ENCODE assay signal across 15 cellular contexts in genomic region chr7:151686016-151686766, GRCh38.
DNase-seq lines count a peak whose midpoint lies in the region; ATAC-seq and TF ChIP-seq lines count a peak whose summit lies in the region.
"Had no signal": no experiment of that assay in that cellular context is flagged by ENCODE, and none has a peak within 500 bp of the region (broad histone marks: within the 10 kb centered on the region; RNA-seq: fewer than 3 reads in every experiment).

No MANE protein-coding gene starts in this region.

- DNase-seq in Right ventricle myocardium inferior (ENCODE audit: missing footprints), result no peak
- no peak for DNase-seq in left cardiac atrium
- no peak for DNase-seq in osteocyte (ENCODE audit: extremely low spot score, unreplicated experiment)
- no peak for DNase-seq in vagina (ENCODE audit: extremely low spot score in 2 of 2)
- DNase-seq in NCI-H526 treated with DMSO at 0.1 percent for 48 hours (lab: John Stamatoyannopoulos, UW), result no peak
- DNase-seq in hepatic stellate cell (ENCODE audit: low spot score), result no peak
- no peak for DNase-seq in naive thymus-derived CD4-positive, alpha-beta T cell
- DNase-seq: ACHN; activated CD4-positive, alpha-beta T cell treated with anti-CD3 and anti-CD28 coated beads, Interleukin-2, amount 50 U/mL, for 48 hours; anterior cingulate cortex; CD8-positive, alpha-beta memory T cell; NCI-H1092 treated with DMSO at 0.1 percent for 48 hours; stimulated activated CD4-positive, alpha-beta T cell treated with anti-CD3 and anti-CD28 coated beads, Interleukin-4, amount 100 ng/mL, for 1 hour had no signal

- TF ChIP-seq CTCF in gastroesophageal sphincter (IDR thresholded peaks at IDR 0.05) (no peak), osteocyte (IDR thresholded peaks at IDR 0.05) (no peak), vagina (IDR thresholded peaks at IDR 0.05) (no peak)

- peaks cover 38% of the 10 kb centered on the region for H3K4me1 Mint-ChIP-seq in osteocyte (ENCODE audit: unreplicated experiment)
- H3K4me1 Mint-ChIP-seq in naive thymus-derived CD4-positive, alpha-beta T cell, result peaks cover 0 to 15% (median 12%) of the 10 kb centered on the region in 7 donors

- WGBS in gastroesophageal sphincter (ENCODE audit: low coverage in 1 of 2), 2 donors, result 65 to 73% methylated on average over 6 to 7 of the region's 13 CpGs

- POLR2A ChIA-PET in naive thymus-derived CD4-positive, alpha-beta T cell (lab: Charles Lee), result no interaction called here

- ATAC-seq in Right ventricle myocardium inferior, result peak; percentile 26
- no peak for ATAC-seq in left cardiac atrium
- ATAC-seq in gastroesophageal sphincter, result no peak
- no peak for ATAC-seq in naive thymus-derived CD4-positive, alpha-beta T cell

- no peaks in the 10 kb centered on the region for H3K27me3 Mint-ChIP-seq in osteocyte (ENCODE audit: unreplicated experiment)
- H3K27me3 Mint-ChIP-seq in naive thymus-derived CD4-positive, alpha-beta T cell, result no peaks in the 10 kb centered on the region

- H3K4me3 Mint-ChIP-seq in osteocyte (ENCODE audit: unreplicated experiment), result no peak overlapping the region
- no peak overlapping the region for H3K4me3 Mint-ChIP-seq in naive thymus-derived CD4-positive, alpha-beta T cell
- H3K4me3 Mint-ChIP-seq: CD8-positive, alpha-beta memory T cell had no signal

- H3K36me3 ChIP-seq in gastroesophageal sphincter (no peaks in the 10 kb centered on the region), vagina (no peaks in the 10 kb centered on the region)
- H3K36me3 ChIP-seq in naive thymus-derived CD4-positive, alpha-beta T cell (ENCODE audit: control insufficient read depth in 2 of 3, insufficient read depth in 3 of 3, low read length in 3 of 3), result peaks cover 0 to 7% (median 0%) of the 10 kb centered on the region in 3 experiments

- H3K27ac Mint-ChIP-seq in osteocyte (ENCODE audit: unreplicated experiment), result peak overlapping the region; percentile 75
- H3K27ac Mint-ChIP-seq in naive thymus-derived CD4-positive, alpha-beta T cell, result no peak overlapping the region

- no peak for TF ChIP-seq POLR2A in gastroesophageal sphincter (IDR thresholded peaks at IDR 0.05)
- no peak for TF ChIP-seq POLR2A in vagina (IDR thresholded peaks at IDR 0.05)

- H3K4me3 ChIP-seq in gastroesophageal sphincter, result no peak overlapping the region
- no peak overlapping the region for H3K4me3 ChIP-seq in vagina
- no peak overlapping the region for H3K4me3 ChIP-seq in naive thymus-derived CD4-positive, alpha-beta T cell (ENCODE audit: low read length)
- H3K4me3 ChIP-seq: SK-N-MC had no signal

- H3K27me3 ChIP-seq in gastroesophageal sphincter, result no peaks in the 10 kb centered on the region
- H3K27me3 ChIP-seq in vagina, result no peaks in the 10 kb centered on the region
- no peaks in the 10 kb centered on the region for H3K27me3 ChIP-seq in naive thymus-derived CD4-positive, alpha-beta T cell (ENCODE audit: control insufficient read depth in 2 of 2, insufficient read depth in 2 of 2, low read length in 2 of 2)

- H3K4me1 ChIP-seq in gastroesophageal sphincter (peaks cover 0 to 77% (median 30%) of the 10 kb centered on the region in 3 donors), vagina (peaks cover 39% of the 10 kb centered on the region)
- H3K4me1 ChIP-seq in naive thymus-derived CD4-positive, alpha-beta T cell (ENCODE audit: control insufficient read depth in 2 of 2, insufficient read depth in 2 of 2, low read length in 2 of 2), result no peaks in the 10 kb centered on the region

- H3K9me3 ChIP-seq in gastroesophageal sphincter (no peaks in the 10 kb centered on the region), vagina (no peaks in the 10 kb centered on the region)
- no peaks in the 10 kb centered on the region for H3K9me3 ChIP-seq in naive thymus-derived CD4-positive, alpha-beta T cell (ENCODE audit: control insufficient read depth in 2 of 3, low read length in 3 of 3)

- TF ChIP-seq EP300 in gastroesophageal sphincter (IDR thresholded peaks at IDR 0.05), result no peak

- CTCF ChIA-PET in naive thymus-derived CD4-positive, alpha-beta T cell (lab: Charles Lee), result no interaction called here

- H3K36me3 Mint-ChIP-seq in osteocyte (ENCODE audit: unreplicated experiment), result no peaks in the 10 kb centered on the region
- peaks cover 0 to 9% (median 0%) of the 10 kb centered on the region in 5 donors for H3K36me3 Mint-ChIP-seq in naive thymus-derived CD4-positive, alpha-beta T cell

- H3K9me3 Mint-ChIP-seq in osteocyte (ENCODE audit: unreplicated experiment), result no peaks in the 10 kb centered on the region
- H3K9me3 Mint-ChIP-seq in naive thymus-derived CD4-positive, alpha-beta T cell, result no peaks in the 10 kb centered on the region
- H3K9me3 Mint-ChIP-seq: CD8-positive, alpha-beta memory T cell had no signal

- H3K27ac ChIP-seq in gastroesophageal sphincter (peak overlapping the region in 3 of 4 donors; percentile 63 to 81 (median 78)), vagina (peak overlapping the region; percentile 24)
- no peak overlapping the region for H3K27ac ChIP-seq in naive thymus-derived CD4-positive, alpha-beta T cell (ENCODE audit: low read depth, low read length)
- H3K27ac ChIP-seq: SK-N-MC had no signal

- intact Hi-C loops in Right ventricle myocardium inferior (cut with DNase I) (no loop called here), left cardiac atrium (cut with DNase I) (no loop called here), vagina (cut with DNase I) (no loop called here)
- intact Hi-C loops in naive thymus-derived CD4-positive, alpha-beta T cell (cut with micrococcal nuclease), result no loop called here
